Comparison of ENCODE assay signal across 17 cellular contexts in the genomic region with DNA sequence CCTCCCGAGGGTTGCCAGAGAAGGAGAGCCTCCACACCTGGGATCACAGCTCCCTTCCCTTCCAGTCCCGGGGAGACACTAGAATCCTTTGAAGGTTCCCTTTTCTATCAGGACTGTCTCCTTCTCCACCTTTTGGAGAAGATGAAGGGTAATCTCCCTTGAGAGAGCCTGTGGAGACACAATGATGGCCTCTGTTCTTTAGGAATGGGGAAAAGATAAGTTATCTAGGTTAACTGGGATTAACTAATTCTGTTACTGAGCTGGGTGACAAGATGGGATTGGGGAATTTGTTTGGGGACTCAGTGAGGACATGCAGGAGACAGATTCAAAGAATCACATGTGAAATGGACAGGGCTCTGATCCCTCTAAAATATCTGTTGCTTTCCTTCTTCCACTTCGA.
DNase-seq lines count a peak whose midpoint lies in the region; ATAC-seq and TF ChIP-seq lines count a peak whose summit lies in the region.
"Had no signal": no experiment of that assay in that cellular context is flagged by ENCODE, and none has a peak within 500 bp of the region (broad histone marks: within the 10 kb centered on the region; RNA-seq: fewer than 3 reads in every experiment).

No MANE protein-coding gene starts in this region.

- peak overlapping the region in 1 of 2 experiments; percentile 38 for H2BK12ac ChIP-seq in mesenchymal stem cell (ENCODE audit: low read length in 2 of 2)

- no peak overlapping the region for H2BK5ac ChIP-seq in mesenchymal stem cell (ENCODE audit: low read depth, low read length, poor library complexity, severe bottlenecking)

- H3K4me2 ChIP-seq in mesenchymal stem cell (ENCODE audit: low read length, poor library complexity, severe bottlenecking): no peak overlapping the region

- no peak overlapping the region for H2BK120ac ChIP-seq in mesenchymal stem cell (ENCODE audit: low read depth, low read length)

- H3K4me3 ChIP-seq in HUES48 (ENCODE audit: low read depth, low read length): no peak overlapping the region
- H3K4me3 ChIP-seq in endodermal cell (ENCODE audit: low read length): no peak overlapping the region
- no peak overlapping the region for H3K4me3 ChIP-seq in mesenchymal stem cell (ENCODE audit: insufficient read depth in 1 of 2, low read depth in 1 of 2, low read length in 2 of 2)
- H3K4me3 ChIP-seq: GM23248 had no signal

- ATAC-seq in GM21367 (IDR thresholded peaks at IDR 0.05; ENCODE audit: unreplicated experiment): no peak

- no peak overlapping the region for H3K14ac ChIP-seq in mesenchymal stem cell (ENCODE audit: low read length in 2 of 2)

- H2AK5ac ChIP-seq in mesenchymal stem cell (ENCODE audit: low read length, severe bottlenecking): peak overlapping the region; percentile 57

- H3K36me3 ChIP-seq in HUES48 (ENCODE audit: control insufficient read depth, insufficient read depth, low read length) (no peaks in the 10 kb centered on the region), endodermal cell (ENCODE audit: control insufficient read depth, insufficient read depth, low read length) (no peaks in the 10 kb centered on the region), mesenchymal stem cell (ENCODE audit: control insufficient read depth in 1 of 2, insufficient read depth in 2 of 2, low read depth in 1 of 2, low read length in 2 of 2) (no peaks in the 10 kb centered on the region)

- no peaks in the 10 kb centered on the region for H3K9me3 ChIP-seq in HUES48 (ENCODE audit: control insufficient read depth, insufficient read depth, low read length)
- peaks cover 13% of the 10 kb centered on the region for H3K9me3 ChIP-seq in endodermal cell (ENCODE audit: control insufficient read depth, low read length)
- peaks cover 8% of the 10 kb centered on the region for H3K9me3 ChIP-seq in mesenchymal stem cell (ENCODE audit: control insufficient read depth, low read length)

- H3K9ac ChIP-seq in HUES48 (ENCODE audit: low read depth, low read length) (no peak overlapping the region), endodermal cell (ENCODE audit: extremely low read depth, low read length, poor library complexity, severe bottlenecking) (no peak overlapping the region), mesenchymal stem cell (ENCODE audit: low read length) (no peak overlapping the region)
- H3K9ac ChIP-seq: GM23248 had no signal

- DNase-seq in endodermal cell (peak; percentile 59), mesenchymal stem cell (no peak), nucleus accumbens (lab: John Stamatoyannopoulos, UW) (no peak), NCI-H1092 (lab: John Stamatoyannopoulos, UW) (no peak)
- no peak for DNase-seq in stimulated activated CD4-positive, alpha-beta T cell treated with anti-CD3 and anti-CD28 coated beads, Interleukin-12 subunit alpha, Interleukin-12 subunit beta, amount 100 ng/mL, for 4 hours
- DNase-seq: C1 segment of cervical spinal cord; Calu3; CD4-positive, alpha-beta memory T cell; COR-L47; DMS53; DND-41; GM23248; H7; HCEC 1CT had no signal

- H3K27ac Mint-ChIP-seq in endodermal cell: peak overlapping the region; percentile 92
- peak overlapping the region in 2 of 3 experiments; percentile 26 to 35 for H3K27ac Mint-ChIP-seq in nephron
- H3K27ac Mint-ChIP-seq: CD4-positive, alpha-beta memory T cell had no signal

- no peak overlapping the region for H3K23ac ChIP-seq in mesenchymal stem cell (ENCODE audit: low read length in 2 of 2)

- peaks cover 22% of the 10 kb centered on the region for H3K4me1 ChIP-seq in HUES48 (ENCODE audit: control insufficient read depth, insufficient read depth, low read length)
- H3K4me1 ChIP-seq in endodermal cell (ENCODE audit: control insufficient read depth, insufficient read depth, low read length): peaks cover 38% of the 10 kb centered on the region
- H3K4me1 ChIP-seq in mesenchymal stem cell (ENCODE audit: control insufficient read depth, insufficient read depth, low read depth, low read length): peaks cover 20% of the 10 kb centered on the region

- no peak overlapping the region for H4K91ac ChIP-seq in mesenchymal stem cell (ENCODE audit: low read length)

- no peak overlapping the region for H3K4me3 Mint-ChIP-seq in endodermal cell
- no peak overlapping the region for H3K4me3 Mint-ChIP-seq in nephron
- H3K4me3 Mint-ChIP-seq: CD4-positive, alpha-beta memory T cell had no signal

- H3K4me1 Mint-ChIP-seq in endodermal cell (peaks cover 68% of the 10 kb centered on the region), nephron (peaks cover 71% of the 10 kb centered on the region)
- H3K4me1 Mint-ChIP-seq: CD4-positive, alpha-beta memory T cell had no signal

- peak overlapping the region; percentile 6 for H3K27ac ChIP-seq in HUES48 (ENCODE audit: low read depth, low read length)
- H3K27ac ChIP-seq in endodermal cell (ENCODE audit: low read depth, low read length): no peak overlapping the region
- H3K27ac ChIP-seq in mesenchymal stem cell (ENCODE audit: low read length, poor library complexity, severe bottlenecking): no peak overlapping the region
- H3K27ac ChIP-seq: GM23248 had no signal

- no peak overlapping the region for H4K8ac ChIP-seq in mesenchymal stem cell (ENCODE audit: low read length)

- no peak overlapping the region for H2BK15ac ChIP-seq in mesenchymal stem cell (ENCODE audit: low read depth, poor library complexity, severe bottlenecking)

- H3K9me3 Mint-ChIP-seq in endodermal cell: no peaks in the 10 kb centered on the region
- H3K9me3 Mint-ChIP-seq in nephron: no peaks in the 10 kb centered on the region

- H3K4ac ChIP-seq in mesenchymal stem cell (ENCODE audit: low read depth in 1 of 2, low read length in 2 of 2): peak overlapping the region in 1 of 2 experiments; percentile 61

- 57 to 78% methylated on average over 1 to 3 of the region's 3 CpGs for WGBS in endodermal cell (ENCODE audit: insufficient coverage in 1 of 2, insufficient read length in 1 of 2), 2 experiments
- WGBS in mesenchymal stem cell: 68% methylated on average over 2 of the region's 3 CpGs

- no peaks in the 10 kb centered on the region for H3K27me3 ChIP-seq in HUES48 (ENCODE audit: control insufficient read depth, insufficient read depth, low read length)
- H3K27me3 ChIP-seq in endodermal cell (ENCODE audit: control insufficient read depth, insufficient read depth, low read length, poor library complexity, severe bottlenecking): no peaks in the 10 kb centered on the region
- peaks cover 0 to 3% of the 10 kb centered on the region in 2 experiments for H3K27me3 ChIP-seq in mesenchymal stem cell (ENCODE audit: control insufficient read depth in 1 of 2, insufficient read depth in 1 of 2, low read length in 2 of 2)

- H3K18ac ChIP-seq in mesenchymal stem cell (ENCODE audit: low read depth in 1 of 2, low read length in 2 of 2): no peak overlapping the region

- no peaks in the 10 kb centered on the region for H3K36me3 Mint-ChIP-seq in endodermal cell (ENCODE audit: low read depth)
- no peaks in the 10 kb centered on the region for H3K36me3 Mint-ChIP-seq in nephron (ENCODE audit: low read depth)

- no peak overlapping the region for H2AFZ ChIP-seq in mesenchymal stem cell (ENCODE audit: low read depth, low read length)
- H2AFZ ChIP-seq: GM23248 had no signal

- H3K27me3 Mint-ChIP-seq in endodermal cell (ENCODE audit: insufficient read depth) (no peaks in the 10 kb centered on the region), nephron (ENCODE audit: low read depth) (peaks cover 11% of the 10 kb centered on the region)
- H3K27me3 Mint-ChIP-seq: CD4-positive, alpha-beta memory T cell had no signal

- TF ChIP-seq CTCF in endodermal cell (conservative IDR thresholded peaks at IDR 0.05) (no peak), nephron (IDR thresholded peaks at IDR 0.05; ENCODE audit: unreplicated experiment in 3 of 3) (no peak)

- no peaks in the 10 kb centered on the region for H3K79me1 ChIP-seq in mesenchymal stem cell (replicated peaks; ENCODE audit: low read length, poor library complexity, severe bottlenecking)
